ENCODE assay signal across 13 cellular contexts in genomic region chr10:124706462-124706857, GRCh38. TPM values are rescaled to one million over a fixed set of nuclear protein-coding genes. Genes with fewer than 3 reads are reported as not detected.
DNase-seq lines count a peak whose midpoint lies in the region; ATAC-seq, FAIRE-seq and TF ChIP-seq lines count a peak whose summit lies in the region.
"Had no signal": no experiment of that assay in that cellular context is flagged by ENCODE, and none has a peak within 500 bp of the region (broad histone marks: within the 10 kb centered on the region; RNA-seq: fewer than 3 reads in every experiment).

No MANE protein-coding gene starts in this region.

- TF ChIP-seq CTCF in upper lobe of right lung (IDR thresholded peaks at IDR 0.05) = no peak

- H3K4me1 ChIP-seq in upper lobe of right lung = peaks cover 86% of the 10 kb centered on the region

- no peak for ATAC-seq in activated naive CD4-positive, alpha-beta T cell treated with anti-CD3 and anti-CD28 coated beads, Interleukin-2, amount 50 U/mL, for 72 hours
- ATAC-seq in natural killer cell treated with Interleukin-12 subunit alpha and Interleukin-12 subunit beta and Interleukin-15 and Interleukin-18, amount 100 ng/mL, for 72 hours = no peak
- no peak for ATAC-seq in upper lobe of right lung
- no peak for ATAC-seq in GM19035 (IDR thresholded peaks at IDR 0.05; ENCODE audit: unreplicated experiment)
- ATAC-seq in GM18873 (IDR thresholded peaks at IDR 0.05; ENCODE audit: low FRiP score, unreplicated experiment) = no peak
- ATAC-seq: left lung had no signal

- no peak for DNase-seq in activated naive CD4-positive, alpha-beta T cell treated with anti-CD3 and anti-CD28 coated beads, Interleukin-2, amount 50 U/mL, for 72 hours (ENCODE audit: low spot score in 2 of 2)
- no peak for DNase-seq in natural killer cell treated with Interleukin-12 subunit alpha and Interleukin-12 subunit beta and Interleukin-15 and Interleukin-18, amount 100 ng/mL, for 72 hours (ENCODE audit: low spot score)
- DNase-seq in upper lobe of right lung (no peak), RCC 7860 (ENCODE audit: low spot score) (no peak)
- DNase-seq: effector CD4-positive, alpha-beta T cell; left lung; tibial artery had no signal

- H3K27ac Mint-ChIP-seq in activated naive CD4-positive, alpha-beta T cell treated with anti-CD3 and anti-CD28 coated beads, Interleukin-2, amount 50 U/mL, for 24 hours = peak overlapping the region; percentile 30
- peak overlapping the region in 1 of 2 donors; percentile 34 for H3K27ac Mint-ChIP-seq in activated naive CD4-positive, alpha-beta T cell treated with anti-CD3 and anti-CD28 coated beads, Interleukin-2, amount 50 U/mL, for 72 hours
- peak overlapping the region; percentile 93 to 94 for H3K27ac Mint-ChIP-seq in natural killer cell treated with Interleukin-12 subunit alpha and Interleukin-12 subunit beta and Interleukin-15 and Interleukin-18, amount 100 ng/mL, for 72 hours

- peaks cover 2% of the 10 kb centered on the region for H3K36me3 Mint-ChIP-seq in activated naive CD4-positive, alpha-beta T cell treated with anti-CD3 and anti-CD28 coated beads, Interleukin-2, amount 50 U/mL, for 24 hours
- peaks cover 4 to 7% of the 10 kb centered on the region in 2 donors for H3K36me3 Mint-ChIP-seq in activated naive CD4-positive, alpha-beta T cell treated with anti-CD3 and anti-CD28 coated beads, Interleukin-2, amount 50 U/mL, for 72 hours
- H3K36me3 Mint-ChIP-seq in natural killer cell treated with Interleukin-12 subunit alpha and Interleukin-12 subunit beta and Interleukin-15 and Interleukin-18, amount 100 ng/mL, for 72 hours = peaks cover 4% of the 10 kb centered on the region

- no peaks in the 10 kb centered on the region for H3K9me3 ChIP-seq in upper lobe of right lung
- H3K9me3 ChIP-seq: left lung, prostate gland, tibial artery had no signal

- intact Hi-C loops in upper lobe of right lung (cut with DNase I) = no loop called here

- H3K4me3 ChIP-seq in upper lobe of right lung = no peak overlapping the region
- H3K4me3 ChIP-seq: left lung, prostate gland, SK-N-MC, tibial artery had no signal

- no peak for FAIRE-seq in RCC 7860 (lab: Jason Lieb, UNC)

- H3K9me3 Mint-ChIP-seq in activated naive CD4-positive, alpha-beta T cell treated with anti-CD3 and anti-CD28 coated beads, Interleukin-2, amount 50 U/mL, for 24 hours = no peaks in the 10 kb centered on the region
- no peaks in the 10 kb centered on the region for H3K9me3 Mint-ChIP-seq in activated naive CD4-positive, alpha-beta T cell treated with anti-CD3 and anti-CD28 coated beads, Interleukin-2, amount 50 U/mL, for 72 hours
- no peaks in the 10 kb centered on the region for H3K9me3 Mint-ChIP-seq in natural killer cell treated with Interleukin-12 subunit alpha and Interleukin-12 subunit beta and Interleukin-15 and Interleukin-18, amount 100 ng/mL, for 72 hours

- H3K4me3 Mint-ChIP-seq in activated naive CD4-positive, alpha-beta T cell treated with anti-CD3 and anti-CD28 coated beads, Interleukin-2, amount 50 U/mL, for 24 hours = no peak overlapping the region
- no peak overlapping the region for H3K4me3 Mint-ChIP-seq in natural killer cell treated with Interleukin-12 subunit alpha and Interleukin-12 subunit beta and Interleukin-15 and Interleukin-18, amount 100 ng/mL, for 72 hours

- no peaks in the 10 kb centered on the region for H3K36me3 ChIP-seq in upper lobe of right lung
- H3K36me3 ChIP-seq: prostate gland had no signal

- H3K27me3 ChIP-seq in upper lobe of right lung = no peaks in the 10 kb centered on the region
- H3K27me3 ChIP-seq: left lung, tibial artery had no signal

- peak overlapping the region; percentile 96 for H3K27ac ChIP-seq in cingulate gyrus (ENCODE audit: low read depth, low read length)
- peak overlapping the region; percentile 55 for H3K27ac ChIP-seq in upper lobe of right lung
- H3K27ac ChIP-seq: SK-N-MC, tibial artery had no signal

- peaks cover 97% of the 10 kb centered on the region for H3K4me1 Mint-ChIP-seq in activated naive CD4-positive, alpha-beta T cell treated with anti-CD3 and anti-CD28 coated beads, Interleukin-2, amount 50 U/mL, for 24 hours
- peaks cover 80 to 86% of the 10 kb centered on the region in 2 donors for H3K4me1 Mint-ChIP-seq in natural killer cell treated with Interleukin-12 subunit alpha and Interleukin-12 subunit beta and Interleukin-15 and Interleukin-18, amount 100 ng/mL, for 72 hours (ENCODE audit: low read depth in 2 of 2)

- H3K27me3 Mint-ChIP-seq in activated naive CD4-positive, alpha-beta T cell treated with anti-CD3 and anti-CD28 coated beads, Interleukin-2, amount 50 U/mL, for 24 hours = no peaks in the 10 kb centered on the region
- no peaks in the 10 kb centered on the region for H3K27me3 Mint-ChIP-seq in natural killer cell treated with Interleukin-12 subunit alpha and Interleukin-12 subunit beta and Interleukin-15 and Interleukin-18, amount 100 ng/mL, for 72 hours

RNA-seq across cellular contexts. Expression of gene FAM53B, which starts 37.7 kb away (rescaled TPM):
- 10 to 100 TPM in 1 of 2 donors, 1 to 10 TPM in 1; 6.1 to 11.8 TPM for total RNA-seq in activated naive CD4-positive, alpha-beta T cell treated with anti-CD3 and anti-CD28 coated beads, Interleukin-2, amount 50 U/mL, for 72 hours
- total RNA-seq in natural killer cell treated with Interleukin-12 subunit alpha and Interleukin-12 subunit beta and Interleukin-15 and Interleukin-18, amount 100 ng/mL, for 72 hours = 10 to 100 TPM; 16.6 to 21.8 TPM
- total RNA-seq in upper lobe of right lung = 31.4 TPM
